17 cellular contexts compared by ENCODE assay signal in genomic region chr15:82020588-82020987, GRCh38. TPM values are rescaled to one million over a fixed set of nuclear protein-coding genes. Genes with fewer than 3 reads are reported as not detected.
DNase-seq lines count a peak whose midpoint lies in the region; ATAC-seq, FAIRE-seq and TF ChIP-seq lines count a peak whose summit lies in the region.
"Had no signal": no experiment of that assay in that cellular context is flagged by ENCODE, and none has a peak within 500 bp of the region (broad histone marks: within the 10 kb centered on the region; RNA-seq: fewer than 3 reads in every experiment).

No MANE protein-coding gene starts in this region.

- CTCF ChIA-PET in HepG2 (lab: Yijun Ruan, JAX; ENCODE audit: low intra/inter-chr PET ratio, low total read pairs), result no interaction called here
- CTCF ChIA-PET in WTC11 (lab: Charles Lee), result no interaction called here

- H3K27ac ChIP-seq in HepG2 (ENCODE audit: extremely low read length, insufficient read depth, low read length), result no peak overlapping the region
- H3K27ac ChIP-seq in right lobe of liver, result no peak overlapping the region
- H3K27ac ChIP-seq in neural progenitor cell, result no peak overlapping the region
- H3K27ac ChIP-seq: C4-2B, HL-60 had no signal

- intact Hi-C loops in HepG2 (cut with micrococcal nuclease; ENCODE audit: unreplicated experiment), result no loop called here
- intact Hi-C loops in right lobe of liver (cut with DNase I), result no loop called here
- intact Hi-C loops in Right ventricle myocardium superior (cut with DNase I), result no loop called here

- H3K4me1 ChIP-seq in HepG2 (ENCODE audit: insufficient read depth, low read length) (no peaks in the 10 kb centered on the region), right lobe of liver (no peaks in the 10 kb centered on the region), neural progenitor cell (no peaks in the 10 kb centered on the region)

- H3K27me3 ChIP-seq in HepG2 (ENCODE audit: control insufficient read depth in 1 of 2, insufficient read depth in 2 of 2, low read length in 2 of 2) (peaks cover 0 to 26% of the 10 kb centered on the region in 2 experiments; a peak in 3 of 5 replicates), right lobe of liver (peaks cover 0 to 4% of the 10 kb centered on the region in 2 donors), neural progenitor cell (no peaks in the 10 kb centered on the region)
- H3K27me3 ChIP-seq: BE2C had no signal

- H3K9me3 ChIP-seq in HepG2 (ENCODE audit: low read length) (no peaks in the 10 kb centered on the region), right lobe of liver (no peaks in the 10 kb centered on the region), neural progenitor cell (ENCODE audit: low read depth) (no peaks in the 10 kb centered on the region)
- H3K9me3 ChIP-seq: BE2C had no signal

- DNase-seq in HepG2 (ENCODE audit: low spot score) (no peak), right lobe of liver (no peak), WTC11 (ENCODE audit: low spot score) (no peak), neural progenitor cell (ENCODE audit: low spot score) (peak; percentile 6), Right ventricle myocardium superior (no peak), NCI-H345 treated with DMSO at 0.1 percent for 48 hours (lab: John Stamatoyannopoulos, UW; ENCODE audit: unreplicated experiment) (no peak)
- DNase-seq: CD4-positive, alpha-beta memory T cell; DND-41; GDM1; HCEC 1CT had no signal

- H3K4me3 Mint-ChIP-seq in WTC11 (no peak overlapping the region), neural progenitor cell (no peak overlapping the region)
- H3K4me3 Mint-ChIP-seq: CD4-positive, alpha-beta memory T cell had no signal

- H2AFZ ChIP-seq in HepG2 (ENCODE audit: low read length) (no peak overlapping the region), neural progenitor cell (replicated peaks) (no peak overlapping the region)

- H3K9me3 Mint-ChIP-seq in WTC11 (0 out of 2 replicates have a peak, but pooled peaks cover 5% of the 10 kb centered on the region), neural progenitor cell (no peaks in the 10 kb centered on the region)

- BruUV-seq in HepG2 (replicated peaks; lab: Mats Ljungman, UMichigan), result no TSS peak

- H3K4me3 ChIP-seq in HepG2 (replicated peaks in 1 of 3; ENCODE audit: insufficient read depth in 1 of 3, low read depth in 2 of 3, low read length in 3 of 3) (no peak overlapping the region), right lobe of liver (no peak overlapping the region), neural progenitor cell (no peak overlapping the region)

- in situ Hi-C loops in HepG2 (cut with HindIII; ENCODE audit: extremely low pct_ligation_motif_present, low pct_unique_long_range_greater_than_20kb), result no loop called here

- no peaks in the 10 kb centered on the region for H3K79me2 ChIP-seq in HepG2 (ENCODE audit: insufficient read depth, low read length)
- no peaks in the 10 kb centered on the region for H3K79me2 ChIP-seq in neural progenitor cell (ENCODE audit: low read depth)

- POLR2A ChIA-PET in HepG2 (lab: Yijun Ruan, JAX), result no interaction called here
- POLR2A ChIA-PET in WTC11 (lab: Charles Lee), result no interaction called here

- H3K36me3 ChIP-seq in HepG2 (replicated peaks in 1 of 2; ENCODE audit: control insufficient read depth in 1 of 2, insufficient read depth in 2 of 2, low read length in 2 of 2) (no peaks in the 10 kb centered on the region), right lobe of liver (no peaks in the 10 kb centered on the region), neural progenitor cell (no peaks in the 10 kb centered on the region)
- H3K36me3 ChIP-seq: BE2C had no signal

- TF ChIP-seq RAD21 in HepG2 (CRISPR knock-in tag; IDR thresholded peaks at IDR 0.05), result no peak

- WGBS in HepG2 (ENCODE audit: low lambda C conversion rate), result 2% methylated on average over 2 of the region's 2 CpGs
- 31% methylated on average over 2 of the region's 2 CpGs for WGBS in right lobe of liver (ENCODE audit: insufficient coverage, low coverage, low lambda C conversion rate, missing lambda C conversion rate)

- H3K27ac Mint-ChIP-seq in WTC11 (no peak overlapping the region), neural progenitor cell (no peak overlapping the region)
- H3K27ac Mint-ChIP-seq: CD4-positive, alpha-beta memory T cell had no signal

- H4K20me1 ChIP-seq in HepG2 (ENCODE audit: insufficient read depth, low read length) (no peaks in the 10 kb centered on the region), neural progenitor cell (ENCODE audit: low read depth) (no peaks in the 10 kb centered on the region)

- no peak for TF ChIP-seq EP300 in HepG2 (IDR thresholded peaks at IDR 0.05; ENCODE audit: low read depth in 2 of 2, low read length in 2 of 2)
- TF ChIP-seq EP300 in HepG2 (CRISPR knock-in tag; IDR thresholded peaks at IDR 0.05; ENCODE audit: borderline replicate concordance), result no peak

- H3K27me3 Mint-ChIP-seq in WTC11 (ENCODE audit: low read depth) (peaks cover under 1% of the 10 kb centered on the region), neural progenitor cell (ENCODE audit: insufficient read depth, low read depth) (peaks cover 8% of the 10 kb centered on the region)

- H3F3A ChIP-seq in neural progenitor cell (ENCODE audit: low read depth), result no peaks in the 10 kb centered on the region

- peaks cover 7% of the 10 kb centered on the region; the same call in 1 of the 2 replicates for H3K4me1 Mint-ChIP-seq in WTC11
- peaks cover 3% of the 10 kb centered on the region for H3K4me1 Mint-ChIP-seq in neural progenitor cell
- H3K4me1 Mint-ChIP-seq: CD4-positive, alpha-beta memory T cell had no signal

- FAIRE-seq in HepG2 (lab: Jason Lieb, UNC), result no peak
- FAIRE-seq: A204.1, GM12892, GM19239 had no signal

- H3K9ac ChIP-seq in HepG2 (ENCODE audit: insufficient read depth, low read depth, low read length) (no peak overlapping the region), neural progenitor cell (no peak overlapping the region)

- ATAC-seq in HepG2 (no peak), right lobe of liver (no peak), WTC11 (peak; percentile 22; the same call in 1 of the 2 replicates), GM18511 (IDR thresholded peaks at IDR 0.05; ENCODE audit: unreplicated experiment) (no peak), Right ventricle myocardium superior (ENCODE audit: poor library complexity) (no peak)

- TF ChIP-seq CTCF in HepG2 (CRISPR knock-in tag; IDR thresholded peaks at IDR 0.05) (no peak), right lobe of liver (IDR thresholded peaks at IDR 0.05) (no peak), WTC11 (IDR thresholded peaks at IDR 0.05) (no peak), neural progenitor cell (IDR thresholded peaks at IDR 0.05) (no peak)

- no peak overlapping the region for H3K4me2 ChIP-seq in HepG2 (ENCODE audit: low read depth, low read length)
- no peak overlapping the region for H3K4me2 ChIP-seq in neural progenitor cell

- no peaks in the 10 kb centered on the region for H3K36me3 Mint-ChIP-seq in WTC11
- no peaks in the 10 kb centered on the region for H3K36me3 Mint-ChIP-seq in neural progenitor cell
- H3K36me3 Mint-ChIP-seq: CD4-positive, alpha-beta memory T cell had no signal

- TF ChIP-seq POLR2A in HepG2 (IDR thresholded peaks at IDR 0.05; ENCODE audit: insufficient read depth in 1 of 2, low read depth in 2 of 2, low read length in 2 of 2) (no peak), right lobe of liver (IDR thresholded peaks at IDR 0.05) (no peak)

TF ChIP-seq in HepG2, 621 proteins besides CTCF, POLR2A, EP300 and RAD21:
- TF ChIP-seq ATF7 (IDR thresholded peaks at IDR 0.05) (peak; percentile 41; the same call in 1 of the 2 replicates), ATF7 (CRISPR knock-in tag; IDR thresholded peaks at IDR 0.05) (no peak), ZSCAN31 (CRISPR knock-in tag; IDR thresholded peaks at IDR 0.05; ENCODE audit: low read depth) (no peak), CREB1 (IDR thresholded peaks at IDR 0.05) (peak; percentile 40; the same call in 1 of the 2 replicates), CREB1 (CRISPR knock-in tag; IDR thresholded peaks at IDR 0.05) (no peak)
TF ChIP-seq in HepG2: peak in this region for 2.

TF ChIP-seq in WTC11, 78 proteins besides CTCF, POLR2A, EP300 and RAD21 (continues in another document):
- TF ChIP-seq USF2 (CRISPR knock-in tag; IDR thresholded peaks at IDR 0.05) (no peak), MYBL2 (CRISPR knock-in tag; IDR thresholded peaks at IDR 0.05) (no peak), TP53 (CRISPR knock-in tag; IDR thresholded peaks at IDR 0.05) (no peak)

RNA-seq across cellular contexts. Expression of gene MEX3B, which starts 25.2 kb away (rescaled TPM):
- total RNA-seq in HepG2 (2016; rRNA removed; fragmentation: Illumina TruSeq; extraction: Trizol) (0.62 and 0.72 TPM in 2 replicates), right lobe of liver (1 to 10 TPM in 3 of 6 experiments, under 1 TPM in 3; 0.39 to 1.7 (median 0.84) TPM), WTC11 (2021) (8.5 to 8.9 TPM (median 8.8 TPM) in 3 replicates), neural progenitor cell (ENCODE audit: low replicate concordance) (29.5 and 41.3 TPM in 2 replicates), Right ventricle myocardium superior (3.5 TPM)
- total RNA-seq in HepG2 (2016; cell fraction: cytosol; rRNA removed; fragmentation: Illumina TruSeq; extraction: Trizol; ENCODE audit: low read depth), result 0.35 and 0.40 TPM in 2 replicates
- 0.65 and 0.95 TPM in 2 replicates for total RNA-seq in HepG2 (2016; cell fraction: insoluble cytoplasmic fraction; rRNA removed; fragmentation: Illumina TruSeq; extraction: Trizol)
- total RNA-seq in HepG2 (2016; cell fraction: membrane; rRNA removed; fragmentation: Illumina TruSeq; extraction: Trizol), result 0.68 and 0.86 TPM in 2 replicates
- 0.63 and 0.84 TPM in 2 replicates for total RNA-seq in HepG2 (2016; cell fraction: nucleus; rRNA removed; fragmentation: Illumina TruSeq; extraction: Trizol)
- polyA plus RNA-seq in HepG2 (2011; rRNA removed), result 0.48 and 0.74 TPM in 2 replicates
- 0.50 and 0.70 TPM in 2 replicates for polyA plus RNA-seq in HepG2 (2011; cell fraction: cytosol; rRNA removed)
- 2.1 and 2.7 TPM in 2 replicates for polyA plus RNA-seq in HepG2 (2011; cell fraction: nucleus; rRNA removed)
- polyA plus RNA-seq in HepG2 (2012), result 0.20 and 1.0 TPM in 2 replicates
- polyA plus RNA-seq in HepG2 (2016; cell fraction: cytosol; fragmentation: Illumina TruSeq; extraction: Trizol; ENCODE audit: low read depth), result 0.09 and 0.14 TPM in 2 replicates
- 0.54 and 0.84 TPM in 2 replicates for polyA plus RNA-seq in HepG2 (2016; cell fraction: insoluble cytoplasmic fraction; fragmentation: Illumina TruSeq; extraction: Trizol; ENCODE audit: low read depth)
- 0.31 and 0.45 TPM in 2 replicates for polyA plus RNA-seq in HepG2 (2016; cell fraction: membrane; fragmentation: Illumina TruSeq; extraction: Trizol; ENCODE audit: low read depth)
- polyA plus RNA-seq in HepG2 (2016; cell fraction: nucleus; fragmentation: Illumina TruSeq; extraction: Trizol; ENCODE audit: insufficient read depth, low read depth), result 1.2 and 1.6 TPM in 2 replicates
- 0.82 and 1.4 TPM in 2 replicates for polyA minus RNA-seq in HepG2 (2011; rRNA and poly(A)+ RNA removed; ENCODE audit: low replicate concordance)
- 0.99 and 1.1 TPM in 2 replicates for polyA minus RNA-seq in HepG2 (2011; cell fraction: cytosol; rRNA and poly(A)+ RNA removed)
- 0.52 and 0.62 TPM in 2 replicates for polyA minus RNA-seq in HepG2 (2011; cell fraction: nucleus; rRNA and poly(A)+ RNA removed)
- polyA plus RNA-seq: CD4-positive, alpha-beta memory T cell had no signal
